Comparison of ENCODE assay signal across 9 cellular contexts in the genomic region with DNA sequence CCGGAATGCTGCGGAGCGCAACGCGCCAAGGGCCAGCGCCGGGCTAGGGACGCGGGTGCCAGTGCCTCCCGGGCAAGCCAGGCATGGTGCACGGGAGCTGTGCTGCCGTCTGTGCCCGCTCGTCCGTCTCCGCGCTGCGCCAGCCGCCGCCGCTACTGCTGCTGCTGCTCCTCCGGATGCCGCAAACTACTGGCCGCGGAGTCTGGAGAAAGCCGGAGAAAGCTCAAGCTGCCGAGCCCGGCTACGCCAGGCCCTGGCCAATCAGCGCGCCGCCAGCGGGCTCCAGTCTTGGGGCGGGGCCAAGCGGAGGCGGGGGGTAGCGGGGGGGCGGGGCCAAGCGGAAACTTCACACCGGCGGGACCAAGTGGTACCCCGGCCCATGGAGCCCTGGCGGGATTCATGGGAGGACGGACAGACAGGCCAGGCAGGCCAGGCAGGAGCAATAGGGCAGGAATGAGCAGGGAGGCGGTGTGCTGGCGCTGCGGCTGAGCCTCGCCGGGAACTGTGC. TPM values are rescaled to one million over a fixed set of nuclear protein-coding genes. Genes with fewer than 3 reads are reported as not detected.
A peak's percentile ranks its signal among the peaks of the same experiment; 100 is the strongest.
DNase-seq lines count a peak whose midpoint lies in the region; ATAC-seq and TF ChIP-seq lines count a peak whose summit lies in the region.
"Had no signal": no experiment of that assay in that cellular context is flagged by ENCODE, and none has a peak within 500 bp of the region (broad histone marks: within the 10 kb centered on the region; RNA-seq: fewer than 3 reads in every experiment).

A gene with protein sequence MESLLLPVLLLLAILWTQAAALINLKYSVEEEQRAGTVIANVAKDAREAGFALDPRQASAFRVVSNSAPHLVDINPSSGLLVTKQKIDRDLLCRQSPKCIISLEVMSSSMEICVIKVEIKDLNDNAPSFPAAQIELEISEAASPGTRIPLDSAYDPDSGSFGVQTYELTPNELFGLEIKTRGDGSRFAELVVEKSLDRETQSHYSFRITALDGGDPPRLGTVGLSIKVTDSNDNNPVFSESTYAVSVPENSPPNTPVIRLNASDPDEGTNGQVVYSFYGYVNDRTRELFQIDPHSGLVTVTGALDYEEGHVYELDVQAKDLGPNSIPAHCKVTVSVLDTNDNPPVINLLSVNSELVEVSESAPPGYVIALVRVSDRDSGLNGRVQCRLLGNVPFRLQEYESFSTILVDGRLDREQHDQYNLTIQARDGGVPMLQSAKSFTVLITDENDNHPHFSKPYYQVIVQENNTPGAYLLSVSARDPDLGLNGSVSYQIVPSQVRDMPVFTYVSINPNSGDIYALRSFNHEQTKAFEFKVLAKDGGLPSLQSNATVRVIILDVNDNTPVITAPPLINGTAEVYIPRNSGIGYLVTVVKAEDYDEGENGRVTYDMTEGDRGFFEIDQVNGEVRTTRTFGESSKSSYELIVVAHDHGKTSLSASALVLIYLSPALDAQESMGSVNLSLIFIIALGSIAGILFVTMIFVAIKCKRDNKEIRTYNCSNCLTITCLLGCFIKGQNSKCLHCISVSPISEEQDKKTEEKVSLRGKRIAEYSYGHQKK (N-terminal part only) (minus strand): TSS at position 191 of the 508 bp plus-strand sequence. CDS start 1,676 bp downstream, outside the sequence.

- H3K4me1 ChIP-seq in GM23338 (ENCODE audit: insufficient read depth) (peaks cover 23% of the 10 kb centered on the region), mesendoderm (ENCODE audit: control insufficient read depth, low read depth, low read length) (no peaks in the 10 kb centered on the region)

- H3K36me3 Mint-ChIP-seq in GM23338 (ENCODE audit: low read depth) (peaks cover 7% of the 10 kb centered on the region; the same call in 1 of the 3 replicates), T-helper 17 cell (ENCODE audit: low read depth) (peaks cover 5% of the 10 kb centered on the region)
- no peaks in the 10 kb centered on the region for H3K36me3 Mint-ChIP-seq in stimulated activated memory B cell treated with anti-CD40 and anti-IgM and Interleukin-4, amounts not matched to agents 10 μg/mL and 1 μg/mL and 100 μg/mL, for 72 hours

- no peaks in the 10 kb centered on the region for H4K20me1 ChIP-seq in GM23338 (replicated peaks; ENCODE audit: insufficient read depth)

- H3K4me3 Mint-ChIP-seq in GM23338 = peak within 1 kb of the TSS; percentile 83
- peak within 1 kb of the TSS; percentile 80 for H3K4me3 Mint-ChIP-seq in T-helper 17 cell
- H3K4me3 Mint-ChIP-seq in stimulated activated memory B cell treated with anti-CD40 and anti-IgM and Interleukin-4, amounts not matched to agents 10 μg/mL and 1 μg/mL and 100 μg/mL, for 72 hours = peak within 1 kb of the TSS; percentile 75

- CTCF ChIA-PET in AG04450 (lab: Charles Lee) = no interaction called here

- H3K27me3 Mint-ChIP-seq in GM23338 (ENCODE audit: insufficient read depth, low read depth, poor library complexity) (peaks cover 72% of the 10 kb centered on the region), T-helper 17 cell (peaks cover 48% of the 10 kb centered on the region)
- H3K27me3 Mint-ChIP-seq in stimulated activated memory B cell treated with anti-CD40 and anti-IgM and Interleukin-4, amounts not matched to agents 10 μg/mL and 1 μg/mL and 100 μg/mL, for 72 hours = peaks cover 65% of the 10 kb centered on the region

- H2AFZ ChIP-seq in GM23338 = peak within 1 kb of the TSS; percentile 81; the same call in 1 of the 2 replicates

- H4K8ac ChIP-seq in mesendoderm (ENCODE audit: low read depth, low read length) = no peak within 1 kb of the TSS

- no peak within 1 kb of the TSS for H2BK15ac ChIP-seq in mesendoderm (replicated peaks; ENCODE audit: low read depth)

- no peak for DNase-seq in AG04450 (ENCODE audit: low read depth, low spot score)
- DNase-seq in GM23338 (ENCODE audit: low spot score) = peak; percentile 70
- DNase-seq in T-helper 17 cell = peak in 1 of 3 donors; percentile 12
- peak; percentile 45 for DNase-seq in epidermal melanocyte (ENCODE audit: insufficient read length, low spot score)
- peak; percentile 78 for DNase-seq in mesendoderm
- DNase-seq in RKO (ENCODE audit: low spot score) = no peak
- no peak for DNase-seq in GDM1 (lab: John Stamatoyannopoulos, UW)

- H2BK5ac ChIP-seq in mesendoderm (ENCODE audit: low read length) = no peak within 1 kb of the TSS

- peak within 1 kb of the TSS; percentile 40 for H3K4me3 ChIP-seq in AG04450 (ENCODE audit: low read depth, low read length)
- peak within 1 kb of the TSS; percentile 55 for H3K4me3 ChIP-seq in GM23338
- peak within 1 kb of the TSS; percentile 23 for H3K4me3 ChIP-seq in mesendoderm (ENCODE audit: low read length)
- H3K4me3 ChIP-seq: GM12878 had no signal

- peaks cover 9% of the 10 kb centered on the region; the same call in 2 of the 3 replicates for H3K9me3 Mint-ChIP-seq in GM23338
- peaks cover 3% of the 10 kb centered on the region for H3K9me3 Mint-ChIP-seq in stimulated activated memory B cell treated with anti-CD40 and anti-IgM and Interleukin-4, amounts not matched to agents 10 μg/mL and 1 μg/mL and 100 μg/mL, for 72 hours

- POLR2A ChIA-PET in AG04450 (lab: Yijun Ruan, JAX) = no interaction called here

- H3K4me1 Mint-ChIP-seq in GM23338 = peaks cover 23% of the 10 kb centered on the region
- peaks cover 6% of the 10 kb centered on the region for H3K4me1 Mint-ChIP-seq in T-helper 17 cell
- peaks cover 20% of the 10 kb centered on the region for H3K4me1 Mint-ChIP-seq in stimulated activated memory B cell treated with anti-CD40 and anti-IgM and Interleukin-4, amounts not matched to agents 10 μg/mL and 1 μg/mL and 100 μg/mL, for 72 hours

- no peaks in the 10 kb centered on the region for H3K36me3 ChIP-seq in GM23338 (ENCODE audit: insufficient read depth)
- no peaks in the 10 kb centered on the region for H3K36me3 ChIP-seq in mesendoderm (ENCODE audit: control insufficient read depth, insufficient read depth, low read length)

- H3K79me1 ChIP-seq in mesendoderm (ENCODE audit: low read length) = no peaks in the 10 kb centered on the region

- no peak within 1 kb of the TSS for H4K5ac ChIP-seq in mesendoderm (ENCODE audit: low read length)

- H3K9ac ChIP-seq in mesendoderm (ENCODE audit: low read length) = peak within 1 kb of the TSS; percentile 36

- no CpG with 5 or more reads among the region's 49 CpGs for WGBS in mesendoderm (ENCODE audit: extremely low coverage, insufficient coverage, low lambda C conversion rate)

- H3K18ac ChIP-seq in mesendoderm (ENCODE audit: low read length) = no peak within 1 kb of the TSS

- H3K23ac ChIP-seq in mesendoderm (ENCODE audit: low read length) = peak within 1 kb of the TSS; percentile 9

- H3K9me2 ChIP-seq in GM23338 (ENCODE audit: insufficient read depth) = no peaks in the 10 kb centered on the region

- H3K9me3 ChIP-seq in AG04450 (ENCODE audit: control insufficient read depth, insufficient read depth, low read length) (peaks cover 16% of the 10 kb centered on the region; the same call in 1 of the 2 replicates), T-helper 17 cell (ENCODE audit: control insufficient read depth, low read length, poor library complexity, severe bottlenecking) (no peaks in the 10 kb centered on the region)

- TF ChIP-seq CTCF in AG04450 (IDR thresholded peaks at IDR 0.05; ENCODE audit: low read depth, low read length) = no peak
- TF ChIP-seq CTCF in GM23338 (conservative IDR thresholded peaks at IDR 0.05; ENCODE audit: low read depth in 2 of 2) = no peak

- ATAC-seq in GM23338 (peak; percentile 63), T-helper 17 cell (peak; percentile 61)
- ATAC-seq in stimulated activated memory B cell treated with anti-CD40 and anti-IgM and Interleukin-4, amounts not matched to agents 10 μg/mL and 1 μg/mL and 100 μg/mL, for 72 hours = no peak
- ATAC-seq: GM12878 had no signal

- H3K27me3 ChIP-seq in AG04450 (ENCODE audit: control insufficient read depth, insufficient read depth, low read length) = peaks cover 34% of the 10 kb centered on the region
- H3K27me3 ChIP-seq in GM23338 (ENCODE audit: insufficient read depth) = peaks cover 77% of the 10 kb centered on the region
- peaks cover 46% of the 10 kb centered on the region for H3K27me3 ChIP-seq in mesendoderm (ENCODE audit: insufficient read depth, low read length, poor library complexity)

- H3K79me2 ChIP-seq in GM23338 (replicated peaks; ENCODE audit: insufficient read depth) = no peaks in the 10 kb centered on the region
- H3K79me2 ChIP-seq in mesendoderm (ENCODE audit: control insufficient read depth, insufficient read depth, low read length) = no peaks in the 10 kb centered on the region

- H3K27ac ChIP-seq in AG04450 (ENCODE audit: low read depth, low read length) (no peak within 1 kb of the TSS), GM23338 (ENCODE audit: low read depth) (no peak within 1 kb of the TSS), mesendoderm (ENCODE audit: low read depth, low read length) (no peak within 1 kb of the TSS)

- H2AK5ac ChIP-seq in mesendoderm (ENCODE audit: low read length) = no peak within 1 kb of the TSS

- H3K4me2 ChIP-seq in GM23338 (peak within 1 kb of the TSS; percentile 80), mesendoderm (ENCODE audit: low read length) (peak within 1 kb of the TSS; percentile 77)

- H3K4ac ChIP-seq in mesendoderm (ENCODE audit: low read depth, low read length) = no peak within 1 kb of the TSS

- no peak within 1 kb of the TSS for H2BK120ac ChIP-seq in mesendoderm (ENCODE audit: low read depth, low read length)

- H3F3A ChIP-seq in GM23338 (replicated peaks; ENCODE audit: low read depth) = no peaks in the 10 kb centered on the region

- H3K27ac Mint-ChIP-seq in GM23338 (no peak within 1 kb of the TSS), T-helper 17 cell (peak within 1 kb of the TSS; percentile 57)
- no peak within 1 kb of the TSS for H3K27ac Mint-ChIP-seq in stimulated activated memory B cell treated with anti-CD40 and anti-IgM and Interleukin-4, amounts not matched to agents 10 μg/mL and 1 μg/mL and 100 μg/mL, for 72 hours

- H3K56ac ChIP-seq in mesendoderm (ENCODE audit: low read length) = peak within 1 kb of the TSS; percentile 42

TF ChIP-seq in GM23338, 12 proteins besides CTCF, POLR2A, EP300 and RAD21:
- TF ChIP-seq JUNB (IDR thresholded peaks at IDR 0.05; ENCODE audit: unreplicated experiment) (no peak), POLR2AphosphoS5 (IDR thresholded peaks at IDR 0.05; ENCODE audit: low read depth) (peak; percentile 54)

RNA-seq across cellular contexts. Expression of the gene that starts here (rescaled TPM):
- polyA plus RNA-seq in AG04450 (2011; rRNA removed) = 0.01 and 0.02 TPM in 2 replicates
- polyA minus RNA-seq in AG04450 (2011; rRNA and poly(A)+ RNA removed) = 0.09 TPM in 1 of 2 replicates, not detected in the other
- 0.89 and 1.4 TPM in 2 replicates for total RNA-seq in GM23338 (2014; rRNA removed; shearing (Covaris generic))
- polyA plus RNA-seq in GM23338 (2016; fragmentation: Nextera tagmentation; extraction: Ambion mirVana) = 0.87 and 1.6 TPM in 2 replicates
- under 1 TPM in 1 of 2 donors, not detected in 1; 0.03 TPM for total RNA-seq in T-helper 17 cell
- 0.35 TPM for polyA plus RNA-seq in mesendoderm (2013, experiment 1 of 2)
- 0.60 TPM for polyA plus RNA-seq in mesendoderm (2013, experiment 2 of 2)
- total RNA-seq: GM12878 had no signal

Comparison
In these comparisons a context has a peak if more than half of its experiments do, and no peak if none do; other contexts are left out.
1. Peak in ATAC-seq in T-helper 17 cell; RNA of the gene not detected or under 1 TPM.
2. DNase-seq: peak in GM23338 (single experiment), epidermal melanocyte (single experiment) and mesendoderm (single experiment); none in AG04450 (single experiment), RKO (single experiment) and GDM1 (single experiment).
3. Peak in every context shown above with its lines, with median percentiles within 50 percentile points of each other: H3K4me3 ChIP-seq and H3K4me3 Mint-ChIP-seq.